12 cellular contexts compared by ENCODE assay signal in the genomic region with DNA sequence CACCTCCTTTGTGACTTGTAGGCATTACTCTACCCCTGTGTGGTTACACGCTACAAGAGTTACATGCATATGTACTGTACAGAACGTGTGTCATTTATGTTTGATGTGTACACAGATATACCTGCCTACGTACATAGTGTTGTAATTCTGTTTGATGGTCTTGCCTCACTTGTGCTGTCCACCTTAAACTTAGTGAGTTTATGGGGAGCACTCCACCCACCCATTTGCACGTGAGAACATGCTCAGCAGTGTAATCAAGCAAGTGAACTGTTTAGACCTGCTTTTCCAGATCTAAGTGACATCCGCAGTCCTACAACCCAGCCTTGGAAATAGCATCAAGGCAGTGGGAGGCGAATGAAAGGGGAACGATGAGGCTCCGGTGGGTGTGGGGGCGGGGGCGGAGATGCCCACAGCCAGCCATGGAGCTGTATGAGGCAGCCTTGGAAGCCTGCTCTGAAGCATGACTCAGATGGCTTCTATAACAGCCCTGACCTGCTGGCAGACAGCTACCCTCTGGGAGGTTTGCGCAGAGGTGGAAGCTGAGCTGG. TPM values are rescaled to one million over a fixed set of nuclear protein-coding genes. Genes with fewer than 3 reads are reported as not detected.
DNase-seq lines count a peak whose midpoint lies in the region; ATAC-seq and TF ChIP-seq lines count a peak whose summit lies in the region.
"Had no signal": no experiment of that assay in that cellular context is flagged by ENCODE, and none has a peak within 500 bp of the region (broad histone marks: within the 10 kb centered on the region; RNA-seq: fewer than 3 reads in every experiment).

No MANE protein-coding gene starts in this region.

- H3K36me3 ChIP-seq in left ventricle myocardium inferior (peaks cover 15% of the 10 kb centered on the region), brain microvascular endothelial cell (replicated peaks) (peaks cover 4% of the 10 kb centered on the region), aorta (ENCODE audit: control insufficient read depth in 1 of 2, insufficient read depth in 2 of 2, low read length in 1 of 2) (no peaks in the 10 kb centered on the region)

- WGBS in aorta, 2 donors: 38 to 46% methylated on average over 11 of the region's 11 CpGs

- no peak for TF ChIP-seq CTCF in left ventricle myocardium inferior (IDR thresholded peaks at IDR 0.05; ENCODE audit: borderline replicate concordance)
- TF ChIP-seq CTCF in brain microvascular endothelial cell (IDR thresholded peaks at IDR 0.05; ENCODE audit: low read depth, low read length, missing control alignments): no peak

- DNase-seq in cardiac septum (ENCODE audit: low spot score): peak; percentile 41
- DNase-seq in left ventricle myocardium inferior: no peak
- DNase-seq in brain microvascular endothelial cell: peak; percentile 66
- peak; percentile 8 for DNase-seq in kidney glomerular epithelial cell (lab: John Stamatoyannopoulos, UW)
- DNase-seq in aorta: peak in 1 of 2 donors; percentile 50
- DNase-seq in inferior parietal cortex (ENCODE audit: extremely low spot score): no peak
- DNase-seq: naive B cell; stimulated activated CD4-positive, alpha-beta T cell treated with anti-CD3 and anti-CD28 coated beads, Interleukin-2, amount 100 ng/mL, for 48 hours had no signal

- ATAC-seq in aorta (ENCODE audit: low FRiP score) (peak; percentile 52), HG02852 (IDR thresholded peaks at IDR 0.05; ENCODE audit: unreplicated experiment) (no peak), HG03025 (IDR thresholded peaks at IDR 0.05; ENCODE audit: low FRiP score, unreplicated experiment) (no peak)

- H3K4me1 ChIP-seq in left ventricle myocardium inferior (peaks cover 6% of the 10 kb centered on the region), aorta (ENCODE audit: control insufficient read depth in 1 of 2, insufficient read depth in 2 of 2, low read length in 2 of 2) (no peaks in the 10 kb centered on the region)
- H3K4me1 ChIP-seq: A549 had no signal

- H3K9me3 ChIP-seq in left ventricle myocardium inferior (replicated peaks) (no peaks in the 10 kb centered on the region), aorta (ENCODE audit: control insufficient read depth, low read length) (no peaks in the 10 kb centered on the region)
- H3K9me3 ChIP-seq: A549, tibial nerve had no signal

- H3K27me3 ChIP-seq in left ventricle myocardium inferior (ENCODE audit: low read depth): no peaks in the 10 kb centered on the region
- H3K27me3 ChIP-seq in brain microvascular endothelial cell (replicated peaks): no peaks in the 10 kb centered on the region
- H3K27me3 ChIP-seq in aorta (ENCODE audit: control insufficient read depth in 1 of 2, insufficient read depth in 2 of 2, low read length in 1 of 2): no peaks in the 10 kb centered on the region
- H3K27me3 ChIP-seq: tibial nerve had no signal

- in situ Hi-C loops in brain microvascular endothelial cell (cut with HindIII; ENCODE audit: low pct_ligation_motif_present, low sequenced_read_pairs): no loop called here

- H3K4me3 ChIP-seq in left ventricle myocardium inferior (no peak overlapping the region), brain microvascular endothelial cell (ENCODE audit: low read depth, low read length) (no peak overlapping the region), aorta (ENCODE audit: low read length in 2 of 2) (no peak overlapping the region)
- H3K4me3 ChIP-seq: A549, tibial nerve had no signal

- H3K27ac ChIP-seq in left ventricle myocardium inferior (replicated peaks): no peak overlapping the region
- H3K27ac ChIP-seq in brain microvascular endothelial cell: no peak overlapping the region
- no peak overlapping the region for H3K27ac ChIP-seq in aorta (ENCODE audit: low read depth in 1 of 2, low read length in 2 of 2)
- H3K27ac ChIP-seq: A549, tibial nerve had no signal

- intact Hi-C loops in cardiac septum (cut with DNase I) (no loop called here), left ventricle myocardium inferior (cut with micrococcal nuclease) (no loop called here), aorta (cut with DNase I) (no loop called here)

RNA-seq across cellular contexts. Expression of a gene that starts 52.1 kb away (rescaled TPM):
- 6.1 TPM for total RNA-seq in cardiac septum
- total RNA-seq in left ventricle myocardium inferior: 7.9 TPM
- 10 to 100 TPM; 11.3 to 24.0 TPM for total RNA-seq in aorta
- 1 to 10 TPM; 2.3 to 4.5 TPM for polyA plus RNA-seq in aorta

RNA-seq across cellular contexts. Expression of a gene that starts 53.3 kb away (rescaled TPM):
- total RNA-seq in cardiac septum (123 TPM), left ventricle myocardium inferior (103 TPM), aorta (10 to 100 TPM; 91.6 to 92.9 TPM)
- 10 to 100 TPM; 46.8 to 75.2 TPM for polyA plus RNA-seq in aorta

Comparison
In these comparisons a context has a peak if more than half of its experiments do, and no peak if none do; other contexts are left out.
1. DNase-seq: peak in cardiac septum (single experiment), brain microvascular endothelial cell (single experiment) and kidney glomerular epithelial cell (single experiment); none in left ventricle myocardium inferior (single experiment) and inferior parietal cortex (single experiment).